In genomic region chr10:96370575-96371157, GRCh38 we compare ENCODE assay signal across 8 cellular contexts. TPM values are rescaled to one million over a fixed set of nuclear protein-coding genes. Genes with fewer than 3 reads are reported as not detected.
DNase-seq lines count a peak whose midpoint lies in the region; ATAC-seq and TF ChIP-seq lines count a peak whose summit lies in the region.

No MANE protein-coding gene starts in this region.

- H3K4me3 ChIP-seq in NB4 (ENCODE audit: low read depth, low read length), result no peak overlapping the region

- H3K27ac ChIP-seq in VCaP (no peak overlapping the region), caudate nucleus (ENCODE audit: low read depth, low read length) (no peak overlapping the region)

- ATAC-seq in left lobe of liver, result peak; percentile 53
- ATAC-seq in GM18861 (IDR thresholded peaks at IDR 0.05; ENCODE audit: unreplicated experiment), result no peak

- TF ChIP-seq CTCF in NB4 (IDR thresholded peaks at IDR 0.05; ENCODE audit: low read depth, low read length) (peak; percentile 92), VCaP (conservative IDR thresholded peaks at IDR 0.05) (peak; percentile 91)

- DNase-seq in NCI-H1417 (lab: John Stamatoyannopoulos, UW) (peak; percentile 12 to 59 (median 48)), NCI-H1417 treated with DMSO at 0.1 percent for 48 hours (lab: John Stamatoyannopoulos, UW) (no peak), NB4 (ENCODE audit: low read depth) (peak; percentile 69), caudate nucleus (lab: John Stamatoyannopoulos, UW) (peak in 38 of 61 donors; percentile 5 to 65 (median 32)), left lobe of liver (ENCODE audit: low spot score) (peak; percentile 55)
- DNase-seq in stimulated activated CD4-positive, alpha-beta T cell treated with anti-CD3 and anti-CD28 coated beads, TNF-alpha, amount 100 ng/mL, for 24 hours (ENCODE audit: low read depth in 3 of 3), result peak; percentile 14 to 37 (median 31)

- no peak for TF ChIP-seq POLR2A in NB4 (IDR thresholded peaks at IDR 0.05; ENCODE audit: extremely low read depth, insufficient read length)

RNA-seq across cellular contexts. Expression of gene OPALIN, which starts 11.9 kb away (rescaled TPM):
- total RNA-seq in left lobe of liver, result not detected
